ENCODE assay signal across 21 cellular contexts in genomic region chr17:15346196-15346595, GRCh38. TPM values are rescaled to one million over a fixed set of nuclear protein-coding genes. Genes with fewer than 3 reads are reported as not detected.
DNase-seq lines count a peak whose midpoint lies in the region; ATAC-seq, FAIRE-seq and TF ChIP-seq lines count a peak whose summit lies in the region.
"Had no signal": no experiment of that assay in that cellular context is flagged by ENCODE, and none has a peak within 500 bp of the region (broad histone marks: within the 10 kb centered on the region; RNA-seq: fewer than 3 reads in every experiment).

No MANE protein-coding gene starts in this region.

- no peak overlapping the region for H3K4me3 Mint-ChIP-seq in neural progenitor cell
- H3K4me3 Mint-ChIP-seq: CD14-positive monocyte; CD4-positive, alpha-beta memory T cell; H9 had no signal

- no peaks in the 10 kb centered on the region for H3K9me3 Mint-ChIP-seq in neural progenitor cell
- H3K9me3 Mint-ChIP-seq: H9 had no signal

- H2AFZ ChIP-seq in hepatocyte (no peak overlapping the region), neural progenitor cell (replicated peaks) (peak overlapping the region; percentile 46)

- H3K27ac ChIP-seq in hepatocyte = peak overlapping the region; percentile 91
- H3K27ac ChIP-seq in neural progenitor cell = no peak overlapping the region
- H3K27ac ChIP-seq: BLaER1, HL-60 had no signal

- H4K20me1 ChIP-seq in hepatocyte (ENCODE audit: insufficient read depth, poor library complexity, severe bottlenecking) (no peaks in the 10 kb centered on the region), neural progenitor cell (ENCODE audit: low read depth) (no peaks in the 10 kb centered on the region)
- H4K20me1 ChIP-seq: BLaER1 had no signal

- peaks cover 5% of the 10 kb centered on the region for H3K27me3 ChIP-seq in hepatocyte
- peaks cover 26% of the 10 kb centered on the region for H3K27me3 ChIP-seq in neural progenitor cell

- ATAC-seq in HG02870 (IDR thresholded peaks at IDR 0.05; ENCODE audit: unreplicated experiment) = no peak
- no peak for ATAC-seq in HG02759 (IDR thresholded peaks at IDR 0.05; ENCODE audit: unreplicated experiment)
- ATAC-seq: GM12878 had no signal

- no peak for TF ChIP-seq CTCF in hepatocyte (IDR thresholded peaks at IDR 0.05; ENCODE audit: poor library complexity)
- no peak for TF ChIP-seq CTCF in neural progenitor cell (IDR thresholded peaks at IDR 0.05)

- H3K9me3 ChIP-seq in hepatocyte (ENCODE audit: low read depth) (no peaks in the 10 kb centered on the region), neural progenitor cell (ENCODE audit: low read depth) (no peaks in the 10 kb centered on the region)

- peaks cover 9% of the 10 kb centered on the region for H3K27me3 Mint-ChIP-seq in neural progenitor cell (ENCODE audit: insufficient read depth, low read depth)

- no peaks in the 10 kb centered on the region for H3K36me3 ChIP-seq in hepatocyte (replicated peaks; ENCODE audit: insufficient read depth, low read depth)
- H3K36me3 ChIP-seq in neural progenitor cell = no peaks in the 10 kb centered on the region
- H3K36me3 ChIP-seq: BLaER1 had no signal

- no peaks in the 10 kb centered on the region for H3F3A ChIP-seq in neural progenitor cell (ENCODE audit: low read depth)

- H3K4me1 Mint-ChIP-seq in neural progenitor cell = peaks cover under 1% of the 10 kb centered on the region

- H3K36me3 Mint-ChIP-seq in neural progenitor cell = no peaks in the 10 kb centered on the region
- H3K36me3 Mint-ChIP-seq: CD4-positive, alpha-beta memory T cell had no signal

- H3K4me2 ChIP-seq in hepatocyte (no peak overlapping the region), neural progenitor cell (no peak overlapping the region)
- H3K4me2 ChIP-seq: BLaER1 had no signal

- no peak overlapping the region for H3K27ac Mint-ChIP-seq in neural progenitor cell
- H3K27ac Mint-ChIP-seq: CD14-positive monocyte; CD4-positive, alpha-beta memory T cell; H9 had no signal

- peak; percentile 38 for FAIRE-seq in HTR-8/SVneo (lab: Jason Lieb, UNC)
- FAIRE-seq: GM12878, H1 had no signal

- no peak for DNase-seq in HTR-8/SVneo (ENCODE audit: insufficient read length, low spot score)
- DNase-seq in hepatocyte (ENCODE audit: low spot score) = peak; percentile 39
- no peak for DNase-seq in neural progenitor cell (ENCODE audit: low spot score)
- DNase-seq in NCI-H1436 (lab: John Stamatoyannopoulos, UW) = no peak
- DNase-seq in stimulated activated CD4-positive, alpha-beta T cell treated with anti-CD3 and anti-CD28 coated beads, Interleukin-15, amount 100 ng/mL, for 24 hours = no peak
- DNase-seq: 8988T; CD4-positive, alpha-beta memory T cell; DMS153; DMS79; H9; IMR-90 had no signal

- H3K9ac ChIP-seq in neural progenitor cell = no peak overlapping the region
- H3K9ac ChIP-seq: BLaER1 had no signal

- H3K79me2 ChIP-seq in hepatocyte (no peaks in the 10 kb centered on the region), neural progenitor cell (ENCODE audit: low read depth) (no peaks in the 10 kb centered on the region)

- H3K4me1 ChIP-seq in hepatocyte (ENCODE audit: insufficient read depth) = peaks cover 21% of the 10 kb centered on the region
- no peaks in the 10 kb centered on the region for H3K4me1 ChIP-seq in neural progenitor cell
- H3K4me1 ChIP-seq: BLaER1 had no signal

- H3K4me3 ChIP-seq in hepatocyte (no peak overlapping the region), neural progenitor cell (no peak overlapping the region)
- H3K4me3 ChIP-seq: BLaER1, GM12878 had no signal

- WGBS in hepatocyte (ENCODE audit: low lambda C conversion rate, missing lambda C conversion rate) = 78% methylated on average over 7 of the region's 7 CpGs

- no peaks in the 10 kb centered on the region for H3K9me2 ChIP-seq in hepatocyte (replicated peaks; ENCODE audit: insufficient read depth)

RNA-seq across cellular contexts. Expression of gene TEKT3, which starts 4.8 kb away (rescaled TPM):
- total RNA-seq in hepatocyte (1.9 TPM in 1 of 2 replicates, not detected in the other), neural progenitor cell (ENCODE audit: low replicate concordance) (0.97 TPM in 1 of 2 replicates, not detected in the other)
- polyA plus RNA-seq in hepatocyte = 0.41 and 0.45 TPM in 2 replicates
- total RNA-seq: A673, Daoy, GM12878, HT1080, IMR-90 had no signal
- polyA plus RNA-seq: CD14-positive monocyte; CD4-positive, alpha-beta memory T cell had no signal
